ENCODE assay signal across 1 cellular context in the genomic region with DNA sequence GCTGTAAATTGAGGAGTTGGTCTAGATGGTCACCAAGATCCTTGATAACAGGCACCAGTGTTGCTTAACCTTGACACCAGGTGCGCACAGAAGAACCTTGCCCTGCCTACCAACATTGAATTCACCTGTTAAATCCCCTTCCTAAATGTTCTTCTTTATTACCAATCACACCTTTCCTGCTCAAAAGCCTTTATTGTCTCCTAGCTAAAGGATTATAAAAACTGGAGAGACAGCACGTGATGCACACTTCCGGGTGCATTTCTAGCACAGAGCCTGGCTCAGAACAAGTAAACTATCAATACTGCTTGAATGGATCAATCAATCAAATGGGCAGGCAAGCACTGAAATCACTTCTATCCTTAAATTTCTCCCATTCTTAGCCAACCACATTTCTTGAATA.
TF ChIP-seq lines count a peak whose summit lies in the region.

No MANE protein-coding gene starts in this region.

TF ChIP-seq in WTC11, 78 proteins besides CTCF, POLR2A, EP300 and RAD21 (continued from another document):
- TF ChIP-seq SMAD3 (CRISPR knock-in tag; IDR thresholded peaks at IDR 0.05; ENCODE audit: borderline replicate concordance) (no peak), NFYB (CRISPR knock-in tag; conservative IDR thresholded peaks at IDR 0.05; ENCODE audit: low read depth) (no peak), ZNF219 (CRISPR knock-in tag; IDR thresholded peaks at IDR 0.05; ENCODE audit: borderline replicate concordance) (no peak)
